ENCODE assay signal across 16 cellular contexts in the genomic region with DNA sequence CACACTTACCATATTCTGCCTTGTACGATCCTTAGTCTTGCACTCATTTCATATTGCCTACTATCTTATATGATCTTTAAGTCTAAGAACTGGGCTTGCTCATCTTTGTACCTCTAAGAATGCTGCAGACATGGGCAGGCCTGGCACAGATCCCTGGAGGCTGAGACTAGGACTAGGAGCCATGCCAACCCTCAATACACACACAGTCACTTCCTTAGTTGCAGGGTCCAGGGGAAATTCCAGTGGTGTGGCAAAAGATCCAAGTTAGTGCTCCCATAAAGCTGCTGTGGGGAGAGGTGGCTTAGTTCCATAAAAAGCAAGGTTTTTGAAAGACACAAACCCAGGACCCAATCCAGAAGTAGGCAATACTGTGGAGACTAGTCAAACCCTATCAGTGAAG.
DNase-seq lines count a peak whose midpoint lies in the region; ATAC-seq and TF ChIP-seq lines count a peak whose summit lies in the region.
"Had no signal": no experiment of that assay in that cellular context is flagged by ENCODE, and none has a peak within 500 bp of the region (broad histone marks: within the 10 kb centered on the region; RNA-seq: fewer than 3 reads in every experiment).

No MANE protein-coding gene starts in this region.

- no peaks in the 10 kb centered on the region for H3K9me3 ChIP-seq in HUES48 (ENCODE audit: control insufficient read depth, insufficient read depth, low read length)
- H3K9me3 ChIP-seq: Peyer's patch had no signal

- in situ Hi-C loops in astrocyte of the spinal cord (cut with HindIII; ENCODE audit: low sequenced_read_pairs) = no loop called here

- H3K4me3 ChIP-seq in HUES48 (ENCODE audit: low read depth, low read length) = no peak overlapping the region
- H3K4me3 ChIP-seq in astrocyte of the spinal cord (ENCODE audit: low read depth, low read length) = no peak overlapping the region
- H3K4me3 ChIP-seq: Peyer's patch had no signal

- H3K27ac ChIP-seq in HUES48 (ENCODE audit: low read depth, low read length) = peak overlapping the region; percentile 2
- H3K27ac ChIP-seq: Peyer's patch had no signal

- TF ChIP-seq CTCF in astrocyte of the spinal cord (IDR thresholded peaks at IDR 0.05; ENCODE audit: low read depth, low read length) = no peak

- peaks cover 11% of the 10 kb centered on the region for H3K4me1 ChIP-seq in HUES48 (ENCODE audit: control insufficient read depth, insufficient read depth, low read length)
- H3K4me1 ChIP-seq: Peyer's patch had no signal

- no peaks in the 10 kb centered on the region for H3K36me3 ChIP-seq in HUES48 (ENCODE audit: control insufficient read depth, insufficient read depth, low read length)
- H3K36me3 ChIP-seq: Peyer's patch had no signal

- H3K9ac ChIP-seq in HUES48 (ENCODE audit: low read depth, low read length) = no peak overlapping the region

- ATAC-seq in GM18861 (IDR thresholded peaks at IDR 0.05; ENCODE audit: unreplicated experiment) = no peak
- ATAC-seq: activated CD8-positive, alpha-beta T cell treated with anti-CD3 and anti-CD28 coated beads for 36 hours had no signal

- no peaks in the 10 kb centered on the region for H3K27me3 ChIP-seq in HUES48 (ENCODE audit: control insufficient read depth, insufficient read depth, low read length)
- H3K27me3 ChIP-seq: Peyer's patch had no signal

- DNase-seq in astrocyte of the spinal cord (ENCODE audit: low read depth, low spot score) (peak; percentile 85), fibroblast of the conjunctiva (ENCODE audit: low read depth) (peak; percentile 6), NCI-H2227 treated with DMSO at 0.1 percent for 48 hours (lab: John Stamatoyannopoulos, UW) (no peak), hepatic stellate cell (ENCODE audit: low spot score) (no peak), NOMO-1 treated with DMSO at 0.1 percent for 48 hours (lab: John Stamatoyannopoulos, UW; ENCODE audit: unreplicated experiment) (no peak)
- DNase-seq: activated CD8-positive, alpha-beta T cell treated with anti-CD3 and anti-CD28 coated beads for 36 hours; anterior cingulate cortex; CD4-positive, CD25-positive, alpha-beta regulatory T cell; DMS79 treated with DMSO at 0.1 percent for 48 hours; kidney; NCI-H2107; NCI-H748 treated with DMSO at 0.1 percent for 48 hours; Peyer's patch; stimulated activated CD4-positive, alpha-beta T cell treated with anti-CD3 and anti-CD28 coated beads, Interleukin-1b, Interleukin-23, amount 100 ng/mL, for 48 hours had no signal

Comparison
In these comparisons a context has a peak if more than half of its experiments do, and no peak if none do; other contexts are left out.
1. DNase-seq: peak in astrocyte of the spinal cord (single experiment) and fibroblast of the conjunctiva (single experiment); none in NCI-H2227 treated with DMSO at 0.1 percent for 48 hours (single experiment), hepatic stellate cell (single experiment) and NOMO-1 treated with DMSO at 0.1 percent for 48 hours (single experiment).